9 cellular contexts compared by ENCODE assay signal in genomic region chr7:4882742-4883351, GRCh38. TPM values are rescaled to one million over a fixed set of nuclear protein-coding genes. Genes with fewer than 3 reads are reported as not detected.
DNase-seq lines count a peak whose midpoint lies in the region; ATAC-seq, FAIRE-seq and TF ChIP-seq lines count a peak whose summit lies in the region.
"Had no signal": no experiment of that assay in that cellular context is flagged by ENCODE, and none has a peak within 500 bp of the region (broad histone marks: within the 10 kb centered on the region; RNA-seq: fewer than 3 reads in every experiment).

No MANE protein-coding gene starts in this region.

- peak overlapping the region; percentile 85 for H3K56ac ChIP-seq in mesendoderm (ENCODE audit: low read length)

- in situ Hi-C loops in mammary epithelial cell (cut with MboI; ENCODE audit: low sequenced_read_pairs in 2 of 2): no loop called here

- H2AK5ac ChIP-seq in mesendoderm (ENCODE audit: low read length): no peak overlapping the region

- no peak overlapping the region for H2BK120ac ChIP-seq in mesendoderm (ENCODE audit: low read depth, low read length)

- TF ChIP-seq CTCF in AG09309 (IDR thresholded peaks at IDR 0.05; ENCODE audit: control insufficient read depth, insufficient read depth, low read depth, low read length, missing control alignments) (no peak), mammary epithelial cell (conservative IDR thresholded peaks at IDR 0.05 in 1 of 2, IDR thresholded peaks at IDR 0.05 in 1 of 2; ENCODE audit: extremely low read depth in 1 of 2, insufficient read depth in 1 of 2, low read depth in 1 of 2, low read length in 2 of 2) (no peak)

- H3K18ac ChIP-seq in mesendoderm (ENCODE audit: low read length): peak overlapping the region; percentile 91

- FAIRE-seq in frontal cortex (lab: Jason Lieb, UNC): no peak
- FAIRE-seq: bronchial epithelial cell had no signal

- no peak overlapping the region for H2BK5ac ChIP-seq in mesendoderm (ENCODE audit: low read length)

- no peak overlapping the region for H3K4ac ChIP-seq in mesendoderm (ENCODE audit: low read depth, low read length)

- H3K27me3 ChIP-seq in mammary epithelial cell (ENCODE audit: insufficient read depth, low read length) (peaks cover 9% of the 10 kb centered on the region), mesendoderm (ENCODE audit: insufficient read depth, low read length, poor library complexity) (no peaks in the 10 kb centered on the region), aorta (ENCODE audit: control insufficient read depth in 1 of 2, insufficient read depth in 2 of 2, low read length in 1 of 2) (no peaks in the 10 kb centered on the region)

- no peaks in the 10 kb centered on the region for H3K79me1 ChIP-seq in mesendoderm (ENCODE audit: low read length)

- no peak overlapping the region for H4K5ac ChIP-seq in mesendoderm (ENCODE audit: low read length)

- H3K23ac ChIP-seq in mesendoderm (ENCODE audit: low read length): no peak overlapping the region

- TF ChIP-seq EP300 in Ishikawa (IDR thresholded peaks at IDR 0.05; ENCODE audit: borderline replicate concordance): no peak

- H3K79me2 ChIP-seq in mammary epithelial cell (ENCODE audit: insufficient read depth, low read length) (no peaks in the 10 kb centered on the region), mesendoderm (ENCODE audit: control insufficient read depth, insufficient read depth, low read length) (no peaks in the 10 kb centered on the region)

- peak overlapping the region; percentile 62 for H2AFZ ChIP-seq in mammary epithelial cell (ENCODE audit: low read depth, low read length)

- H3K4me2 ChIP-seq in mammary epithelial cell (ENCODE audit: insufficient read depth, low read depth, low read length): peak overlapping the region; percentile 75
- H3K4me2 ChIP-seq in mesendoderm (ENCODE audit: low read length): peak overlapping the region; percentile 73

- no peaks in the 10 kb centered on the region for H4K20me1 ChIP-seq in mammary epithelial cell (ENCODE audit: insufficient read depth, low read length)

- CTCF ChIA-PET in mammary epithelial cell (lab: Charles Lee; ENCODE audit: low non-redundant PET): interaction anchor here (0.6 kb wide), 1 partner anchor 1454 kb away, joined by 3 read pairs; no protein-coding TSS in a partner anchor

- H3K36me3 ChIP-seq in mammary epithelial cell (ENCODE audit: insufficient read depth, low read length): no peaks in the 10 kb centered on the region
- H3K36me3 ChIP-seq in mesendoderm (ENCODE audit: control insufficient read depth, insufficient read depth, low read length): no peaks in the 10 kb centered on the region
- no peaks in the 10 kb centered on the region for H3K36me3 ChIP-seq in aorta (ENCODE audit: control insufficient read depth in 1 of 2, insufficient read depth in 2 of 2, low read length in 1 of 2)

- TF ChIP-seq RAD21 in Ishikawa (IDR thresholded peaks at IDR 0.05; ENCODE audit: low read depth): no peak

- dilution Hi-C loops in mammary epithelial cell (cut with HindIII; ENCODE audit: low sequenced_read_pairs): no loop called here

- no peak overlapping the region for H3K9ac ChIP-seq in mammary epithelial cell (ENCODE audit: insufficient read depth, low read length)
- H3K9ac ChIP-seq in mesendoderm (ENCODE audit: low read length): peak overlapping the region; percentile 68

- ATAC-seq in aorta (ENCODE audit: low FRiP score): peak; percentile 11
- no peak for ATAC-seq in HG03280 (IDR thresholded peaks at IDR 0.05; ENCODE audit: unreplicated experiment)

- H3K9me3 ChIP-seq in mammary epithelial cell (replicated peaks; ENCODE audit: insufficient read depth, low read length) (no peaks in the 10 kb centered on the region), aorta (ENCODE audit: control insufficient read depth, low read length) (no peaks in the 10 kb centered on the region)

- H3K27ac ChIP-seq in mammary epithelial cell (ENCODE audit: insufficient read depth, low read depth, low read length) (no peak overlapping the region), mesendoderm (ENCODE audit: low read depth, low read length) (no peak overlapping the region), aorta (ENCODE audit: low read depth in 1 of 2, low read length in 2 of 2) (peak overlapping the region; percentile 11 to 29)

- no peak overlapping the region for H2BK15ac ChIP-seq in mesendoderm (replicated peaks; ENCODE audit: low read depth)

- under 1% methylated on average over 16 of the region's 43 CpGs for WGBS in mammary epithelial cell (ENCODE audit: low coverage, missing lambda C conversion rate)
- WGBS in mesendoderm (ENCODE audit: extremely low coverage, insufficient coverage, low lambda C conversion rate): no CpG with 5 or more reads among the region's 43 CpGs
- 1% methylated on average over 32 to 43 of the region's 43 CpGs for WGBS in aorta, 2 donors

- no peak for DNase-seq in AG09309 (ENCODE audit: low read depth)
- DNase-seq in mammary epithelial cell: no peak
- DNase-seq in mesendoderm: peak; percentile 59
- peak in 1 of 2 donors; percentile 76 for DNase-seq in aorta
- no peak for DNase-seq in frontal cortex (ENCODE audit: low spot score in 2 of 2)
- no peak for DNase-seq in AML-193 (lab: John Stamatoyannopoulos, UW)

- peaks cover 10% of the 10 kb centered on the region for H3K4me1 ChIP-seq in mammary epithelial cell (ENCODE audit: insufficient read depth, low read length)
- H3K4me1 ChIP-seq in mesendoderm (ENCODE audit: control insufficient read depth, low read depth, low read length): no peaks in the 10 kb centered on the region
- H3K4me1 ChIP-seq in aorta (ENCODE audit: control insufficient read depth in 1 of 2, insufficient read depth in 2 of 2, low read length in 2 of 2): peaks cover 0 to 1% of the 10 kb centered on the region in 2 donors

- no peak overlapping the region for H4K8ac ChIP-seq in mesendoderm (ENCODE audit: low read depth, low read length)

- H3K4me3 ChIP-seq in AG09309 (ENCODE audit: control insufficient read depth, low read depth, low read length) (peak overlapping the region; percentile 45), mammary epithelial cell (replicated peaks in 1 of 3; ENCODE audit: insufficient read depth in 1 of 3, low read depth in 2 of 3, low read length in 3 of 3) (peak overlapping the region in 1 of 3 experiments; percentile 28), mesendoderm (ENCODE audit: low read length) (peak overlapping the region; percentile 40), aorta (ENCODE audit: low read length in 2 of 2) (peak overlapping the region; percentile 74 to 85)

- no TSS peak for BruUV-seq in mammary epithelial cell (replicated peaks; lab: Mats Ljungman, UMichigan)

- intact Hi-C loops in mammary epithelial cell (cut with micrococcal nuclease): loop anchor here (10.0 kb wide), 2 partner anchors 88 to 268 kb away; no protein-coding TSS in a partner anchor
- intact Hi-C loops in aorta (cut with DNase I): loop anchor here (2.0 to 5.0 kb wide), 2 partner anchors 84 to 86 kb away; no protein-coding TSS in a partner anchor

TF ChIP-seq in Ishikawa, 13 proteins besides CTCF, POLR2A, EP300 and RAD21:
- no peak for TF ChIP-seq MAX (IDR thresholded peaks at IDR 0.05)
- TF ChIP-seq ZBTB7A (IDR thresholded peaks at IDR 0.05; ENCODE audit: low read depth): peak; percentile 86

RNA-seq across cellular contexts. Expression of gene RADIL, which starts 0.7 kb away (rescaled TPM):
- total RNA-seq in mammary epithelial cell (under 1 TPM; 0.17 to 0.28 TPM), aorta (10 to 100 TPM in 1 of 2 donors, 1 to 10 TPM in 1; 4.0 to 11.0 TPM), frontal cortex (3.3 TPM)
- polyA plus RNA-seq in mammary epithelial cell (0.17 TPM), aorta (10 to 100 TPM in 1 of 2 donors, under 1 TPM in 1; 0.25 to 15.0 TPM)
- not detected for polyA minus RNA-seq in mammary epithelial cell
- polyA plus RNA-seq in mesendoderm (2013, experiment 1 of 2): 1.6 TPM
- 1.4 TPM for polyA plus RNA-seq in mesendoderm (2013, experiment 2 of 2)

RNA-seq across cellular contexts. Expression of gene PAPOLB, which starts 21.0 kb away (rescaled TPM):
- total RNA-seq in mammary epithelial cell (under 1 TPM in 1 of 2 donors, not detected in 1; under 0.01 TPM), aorta (under 1 TPM; 0.26 to 0.54 TPM), frontal cortex (0.82 TPM)
- polyA plus RNA-seq in mammary epithelial cell (not detected), aorta (under 1 TPM in 1 of 2 donors, not detected in 1; 0.25 TPM)
- not detected for polyA minus RNA-seq in mammary epithelial cell
- not detected for polyA plus RNA-seq in mesendoderm (2013, experiment 1 of 2)
- 0.01 TPM for polyA plus RNA-seq in mesendoderm (2013, experiment 2 of 2)
- total RNA-seq: bronchial epithelial cell had no signal

Comparison
In these comparisons a context has a peak if more than half of its experiments do, and no peak if none do; other contexts are left out.
1. H3K27ac ChIP-seq: peak in aorta (2 of 2); none in mammary epithelial cell (single experiment) and mesendoderm (single experiment).